ENCODE assay signal across 21 cellular contexts in the genomic region with DNA sequence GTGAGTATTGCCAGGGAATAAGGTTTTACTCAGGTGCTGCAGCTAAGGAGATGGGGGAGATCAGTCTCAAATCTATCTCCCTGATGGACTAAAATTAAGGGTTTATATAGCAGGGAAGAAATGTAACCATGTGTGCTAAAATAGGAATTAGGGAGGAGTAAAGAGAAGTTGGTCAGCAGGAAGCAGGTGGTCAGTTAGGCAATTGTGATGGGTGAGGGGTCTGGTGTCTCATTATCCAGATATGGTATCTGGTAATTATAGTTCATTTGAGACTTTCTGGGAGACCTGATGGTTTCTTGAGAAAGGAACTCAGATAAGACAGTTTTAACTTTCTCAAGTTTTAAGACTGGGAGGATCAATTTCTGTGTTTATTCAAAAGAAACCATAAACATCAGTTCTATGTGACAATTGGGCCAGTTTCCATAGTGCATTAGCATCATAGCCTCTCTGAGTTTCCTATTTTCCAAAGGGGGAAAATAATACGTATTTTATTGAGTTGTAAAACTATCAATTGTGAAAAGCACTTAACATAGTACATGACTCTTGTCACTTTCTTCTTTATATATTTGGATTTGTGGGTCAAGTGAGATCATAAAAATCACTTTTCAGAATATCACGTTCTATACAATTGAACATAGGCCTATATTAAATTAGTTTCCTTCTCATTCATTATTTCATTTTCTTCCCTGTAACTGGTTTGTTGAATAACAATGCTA.
"Had no signal": no experiment of that assay in that cellular context is flagged by ENCODE, and none has a peak within 500 bp of the region (broad histone marks: within the 10 kb centered on the region; RNA-seq: fewer than 3 reads in every experiment).

No MANE protein-coding gene starts in this region.

- H3K27ac Mint-ChIP-seq: endodermal cell; naive thymus-derived CD4-positive, alpha-beta T cell had no signal

- H3K4me1 ChIP-seq: colonic mucosa, testis had no signal

- H3K4me3 ChIP-seq: colonic mucosa, lung, right atrium auricular region, sigmoid colon, smooth muscle cell, testis, tibial nerve had no signal

- H3K9me3 ChIP-seq: colonic mucosa, sigmoid colon, testis had no signal

- H3K36me3 ChIP-seq: colonic mucosa, neutrophil, right atrium auricular region, sigmoid colon, tibial nerve had no signal

- H3K4me3 Mint-ChIP-seq: endodermal cell, immature natural killer cell had no signal

- H3K27me3 ChIP-seq: colonic mucosa, foreskin keratinocyte, neutrophil, right atrium auricular region, sigmoid colon, testis, tibial nerve had no signal

- H3K27ac ChIP-seq: colonic mucosa, foreskin keratinocyte, neutrophil, right atrium auricular region, testis had no signal

- H3K27me3 Mint-ChIP-seq: naive thymus-derived CD4-positive, alpha-beta T cell had no signal

- H3K4me1 Mint-ChIP-seq: endodermal cell had no signal

- DNase-seq: colonic mucosa; dermis blood vessel endothelial cell; effector CD4-positive, alpha-beta T cell; endodermal cell; erythroblast; foreskin keratinocyte; immature natural killer cell; left colon; left ventricle myocardium superior; mesenchymal stem cell; midbrain; naive thymus-derived CD4-positive, alpha-beta T cell; sigmoid colon; stimulated activated CD4-positive, alpha-beta T cell treated with anti-CD3 and anti-CD28 coated beads, Interleukin-2, amount 100 ng/mL, for 48 hours; stimulated activated naive CD4-positive, alpha-beta T cell treated with Interleukin-2 at 50 U/mL for 16 hours; testis had no signal

- H3K4me2 ChIP-seq: smooth muscle cell had no signal
